In genomic region chr17:75350706-75351105, GRCh38 we compare ENCODE assay signal across 1 cellular context.
TF ChIP-seq lines count a peak whose summit lies in the region.

No MANE protein-coding gene starts in this region.

TF ChIP-seq in GM23338, 12 proteins besides CTCF, POLR2A, EP300 and RAD21 (continued from another document):
- TF ChIP-seq, protein P1, sequence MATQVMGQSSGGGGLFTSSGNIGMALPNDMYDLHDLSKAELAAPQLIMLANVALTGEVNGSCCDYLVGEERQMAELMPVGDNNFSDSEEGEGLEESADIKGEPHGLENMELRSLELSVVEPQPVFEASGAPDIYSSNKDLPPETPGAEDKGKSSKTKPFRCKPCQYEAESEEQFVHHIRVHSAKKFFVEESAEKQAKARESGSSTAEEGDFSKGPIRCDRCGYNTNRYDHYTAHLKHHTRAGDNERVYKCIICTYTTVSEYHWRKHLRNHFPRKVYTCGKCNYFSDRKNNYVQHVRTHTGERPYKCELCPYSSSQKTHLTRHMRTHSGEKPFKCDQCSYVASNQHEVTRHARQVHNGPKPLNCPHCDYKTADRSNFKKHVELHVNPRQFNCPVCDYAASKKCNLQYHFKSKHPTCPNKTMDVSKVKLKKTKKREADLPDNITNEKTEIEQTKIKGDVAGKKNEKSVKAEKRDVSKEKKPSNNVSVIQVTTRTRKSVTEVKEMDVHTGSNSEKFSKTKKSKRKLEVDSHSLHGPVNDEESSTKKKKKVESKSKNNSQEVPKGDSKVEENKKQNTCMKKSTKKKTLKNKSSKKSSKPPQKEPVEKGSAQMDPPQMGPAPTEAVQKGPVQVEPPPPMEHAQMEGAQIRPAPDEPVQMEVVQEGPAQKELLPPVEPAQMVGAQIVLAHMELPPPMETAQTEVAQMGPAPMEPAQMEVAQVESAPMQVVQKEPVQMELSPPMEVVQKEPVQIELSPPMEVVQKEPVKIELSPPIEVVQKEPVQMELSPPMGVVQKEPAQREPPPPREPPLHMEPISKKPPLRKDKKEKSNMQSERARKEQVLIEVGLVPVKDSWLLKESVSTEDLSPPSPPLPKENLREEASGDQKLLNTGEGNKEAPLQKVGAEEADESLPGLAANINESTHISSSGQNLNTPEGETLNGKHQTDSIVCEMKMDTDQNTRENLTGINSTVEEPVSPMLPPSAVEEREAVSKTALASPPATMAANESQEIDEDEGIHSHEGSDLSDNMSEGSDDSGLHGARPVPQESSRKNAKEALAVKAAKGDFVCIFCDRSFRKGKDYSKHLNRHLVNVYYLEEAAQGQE (IDR thresholded peaks at IDR 0.05; ENCODE audit: unreplicated experiment), result no peak
- TF ChIP-seq JUNB (IDR thresholded peaks at IDR 0.05; ENCODE audit: unreplicated experiment) (no peak), NANOG (IDR thresholded peaks at IDR 0.05; ENCODE audit: borderline replicate concordance) (no peak), CREB1 (CRISPR knock-in tag; IDR thresholded peaks at IDR 0.05; ENCODE audit: low read depth) (no peak)
TF ChIP-seq in GM23338: peak in this region for 0.
